Comparison of ENCODE assay signal across 12 cellular contexts in genomic region chr4:168654206-168655174, GRCh38.
A peak's percentile ranks its signal among the peaks of the same experiment; 100 is the strongest.
DNase-seq lines count a peak whose midpoint lies in the region; ATAC-seq and TF ChIP-seq lines count a peak whose summit lies in the region.
"Had no signal": no experiment of that assay in that cellular context is flagged by ENCODE, and none has a peak within 500 bp of the region (broad histone marks: within the 10 kb centered on the region; RNA-seq: fewer than 3 reads in every experiment).

No MANE protein-coding gene starts in this region.

- CTCF ChIA-PET in PC-9 (lab: Charles Lee): no interaction called here
- CTCF ChIA-PET in CD8-positive, alpha-beta memory T cell (lab: Charles Lee): no interaction called here

- H3K9me2 ChIP-seq in PC-9 (ENCODE audit: insufficient read depth) (no peaks in the 10 kb centered on the region), hepatocyte (replicated peaks; ENCODE audit: insufficient read depth) (no peaks in the 10 kb centered on the region)

- no peak overlapping the region for H3K27ac Mint-ChIP-seq in CD8-positive, alpha-beta memory T cell
- H3K27ac Mint-ChIP-seq in stimulated activated memory B cell treated with anti-CD40 and anti-IgM and Interleukin-4, amounts not matched to agents 10 μg/mL and 1 μg/mL and 100 μg/mL, for 72 hours: no peak overlapping the region
- H3K27ac Mint-ChIP-seq: CD4-positive, CD25-positive, alpha-beta regulatory T cell had no signal

- H3K4me1 ChIP-seq in PC-9 (replicated peaks; ENCODE audit: insufficient read depth): peaks cover 35% of the 10 kb centered on the region
- H3K4me1 ChIP-seq in hepatocyte (ENCODE audit: insufficient read depth): peaks cover 5% of the 10 kb centered on the region
- peaks cover 0 to 27% (median 21%) of the 10 kb centered on the region in 4 donors for H3K4me1 ChIP-seq in stomach
- H3K4me1 ChIP-seq in CD8-positive, alpha-beta memory T cell (ENCODE audit: insufficient read depth, low read length): no peaks in the 10 kb centered on the region

- H3F3A ChIP-seq in PC-9 (ENCODE audit: insufficient read depth, low read depth): peaks cover 12% of the 10 kb centered on the region; the same call in 1 of the 2 replicates

- TF ChIP-seq POLR2A in stomach (IDR thresholded peaks at IDR 0.05): no peak
- no peak for TF ChIP-seq POLR2A in erythroblast (IDR thresholded peaks at IDR 0.05; ENCODE audit: low read length)

- POLR2A ChIA-PET in PC-9 (lab: Charles Lee; ENCODE audit: unreplicated experiment): interaction anchor here (0.7 kb wide), 1 partner anchor 212 kb away, joined by 5 read pairs; no protein-coding TSS in a partner anchor
- POLR2A ChIA-PET in CD8-positive, alpha-beta memory T cell (lab: Charles Lee): no interaction called here

- peak; percentile 61 for DNase-seq in NCI-H1105 treated with DMSO at 0.1 percent for 48 hours (lab: John Stamatoyannopoulos, UW)
- DNase-seq in PC-9: peak; percentile 49 to 54
- DNase-seq in hepatocyte (ENCODE audit: low spot score): no peak
- DNase-seq in stomach: peak; percentile 57
- no peak for DNase-seq in CD8-positive, alpha-beta memory T cell
- no peak for DNase-seq in erythroblast (lab: John Stamatoyannopoulos, UW)
- DNase-seq: activated T-cell treated with anti-CD3 and anti-CD28 coated beads, Interleukin-2, amount 50 U/mL, for 4 hours; CD4-positive, CD25-positive, alpha-beta regulatory T cell; NCI-H187; stimulated activated CD4-positive, alpha-beta T cell treated with anti-CD3 and anti-CD28 coated beads, Interleukin-15, amount 100 ng/mL, for 24 hours had no signal

- H3K4me3 ChIP-seq in PC-9: peak overlapping the region; percentile 53; the same call in 1 of the 2 replicates
- H3K4me3 ChIP-seq in hepatocyte: no peak overlapping the region
- peak overlapping the region in 2 of 4 donors; percentile 12 to 28 for H3K4me3 ChIP-seq in stomach
- no peak overlapping the region for H3K4me3 ChIP-seq in CD8-positive, alpha-beta memory T cell (ENCODE audit: low read length)

- H3K9me3 ChIP-seq in PC-9 (ENCODE audit: insufficient read depth, low read depth) (no peaks in the 10 kb centered on the region), hepatocyte (ENCODE audit: low read depth) (no peaks in the 10 kb centered on the region), stomach (no peaks in the 10 kb centered on the region)
- H3K9me3 ChIP-seq in CD8-positive, alpha-beta memory T cell (ENCODE audit: low read length): no peaks in the 10 kb centered on the region

- no TSS peak for BruUV-seq in PC-9 (replicated peaks; lab: Mats Ljungman, UMichigan)

- H2AFZ ChIP-seq in PC-9: peak overlapping the region; percentile 55; the same call in 1 of the 2 replicates
- no peak overlapping the region for H2AFZ ChIP-seq in hepatocyte

- no peak for TF ChIP-seq CTCF in PC-9 (conservative IDR thresholded peaks at IDR 0.05)
- no peak for TF ChIP-seq CTCF in hepatocyte (IDR thresholded peaks at IDR 0.05; ENCODE audit: poor library complexity)
- TF ChIP-seq CTCF in stomach (IDR thresholded peaks at IDR 0.05): no peak

- H3K9me3 Mint-ChIP-seq in CD8-positive, alpha-beta memory T cell: peaks cover 0 to 2% (median 0%) of the 10 kb centered on the region in 5 donors
- no peaks in the 10 kb centered on the region for H3K9me3 Mint-ChIP-seq in stimulated activated memory B cell treated with anti-CD40 and anti-IgM and Interleukin-4, amounts not matched to agents 10 μg/mL and 1 μg/mL and 100 μg/mL, for 72 hours
- H3K9me3 Mint-ChIP-seq: activated T-cell treated with anti-CD3 and anti-CD28 coated beads, Interleukin-2, amount 50 U/mL, for 4 hours; CD4-positive, CD25-positive, alpha-beta regulatory T cell; neural crest cell had no signal

- H3K4me1 Mint-ChIP-seq in CD8-positive, alpha-beta memory T cell: peaks cover 1 to 9% (median 6%) of the 10 kb centered on the region in 3 donors
- H3K4me1 Mint-ChIP-seq in stimulated activated memory B cell treated with anti-CD40 and anti-IgM and Interleukin-4, amounts not matched to agents 10 μg/mL and 1 μg/mL and 100 μg/mL, for 72 hours: peaks cover 11% of the 10 kb centered on the region

- WGBS in hepatocyte (ENCODE audit: low lambda C conversion rate, missing lambda C conversion rate): 66% methylated on average over 3 of the region's 3 CpGs
- 34 to 59% (median 43%) methylated on average over 3 of the region's 3 CpGs for WGBS in stomach, 5 donors

- peaks cover 4 to 18% of the 10 kb centered on the region in 2 donors for H3K27me3 Mint-ChIP-seq in CD8-positive, alpha-beta memory T cell
- H3K27me3 Mint-ChIP-seq in stimulated activated memory B cell treated with anti-CD40 and anti-IgM and Interleukin-4, amounts not matched to agents 10 μg/mL and 1 μg/mL and 100 μg/mL, for 72 hours: peaks cover 6% of the 10 kb centered on the region

- H3K4me2 ChIP-seq in PC-9 (peak overlapping the region; percentile 75), hepatocyte (peak overlapping the region; percentile 13)

- H3K79me2 ChIP-seq in PC-9 (ENCODE audit: low read depth) (0 out of 2 replicates have a peak, but pooled peaks cover 11% of the 10 kb centered on the region), hepatocyte (peaks cover 45% of the 10 kb centered on the region)

- H4K20me1 ChIP-seq in PC-9 (ENCODE audit: insufficient read depth) (no peaks in the 10 kb centered on the region), hepatocyte (ENCODE audit: insufficient read depth, poor library complexity, severe bottlenecking) (no peaks in the 10 kb centered on the region)

- no peaks in the 10 kb centered on the region for H3K36me3 Mint-ChIP-seq in CD8-positive, alpha-beta memory T cell
- H3K36me3 Mint-ChIP-seq in stimulated activated memory B cell treated with anti-CD40 and anti-IgM and Interleukin-4, amounts not matched to agents 10 μg/mL and 1 μg/mL and 100 μg/mL, for 72 hours: no peaks in the 10 kb centered on the region
- H3K36me3 Mint-ChIP-seq: CD4-positive, CD25-positive, alpha-beta regulatory T cell had no signal

- no peak for ATAC-seq in stimulated activated memory B cell treated with anti-CD40 and anti-IgM and Interleukin-4, amounts not matched to agents 10 μg/mL and 1 μg/mL and 100 μg/mL, for 72 hours
- ATAC-seq: activated T-cell treated with anti-CD3 and anti-CD28 coated beads, Interleukin-2, amount 50 U/mL, for 4 hours had no signal

- no peak for TF ChIP-seq EP300 in stomach (IDR thresholded peaks at IDR 0.05)

- peak overlapping the region; percentile 73 for H3K27ac ChIP-seq in PC-9
- H3K27ac ChIP-seq in hepatocyte: no peak overlapping the region
- H3K27ac ChIP-seq in stomach: peak overlapping the region in 4 of 5 donors; percentile 6 to 82 (median 54)
- no peak overlapping the region for H3K27ac ChIP-seq in CD8-positive, alpha-beta memory T cell (ENCODE audit: low read depth, low read length)

- intact Hi-C loops in PC-9 (cut with micrococcal nuclease; ENCODE audit: unreplicated experiment): loop anchor here (5.0 kb wide), 1 partner anchor 67 kb away; no protein-coding TSS in a partner anchor
- intact Hi-C loops in stomach (cut with DNase I; ENCODE audit: low total_unique reads): no loop called here

- no peak overlapping the region for H3K4me3 Mint-ChIP-seq in CD8-positive, alpha-beta memory T cell
- H3K4me3 Mint-ChIP-seq in stimulated activated memory B cell treated with anti-CD40 and anti-IgM and Interleukin-4, amounts not matched to agents 10 μg/mL and 1 μg/mL and 100 μg/mL, for 72 hours: no peak overlapping the region
- H3K4me3 Mint-ChIP-seq: activated T-cell treated with anti-CD3 and anti-CD28 coated beads, Interleukin-2, amount 50 U/mL, for 4 hours; CD4-positive, CD25-positive, alpha-beta regulatory T cell; neural crest cell had no signal

- H3K27me3 ChIP-seq in PC-9 (ENCODE audit: insufficient read depth, low read depth) (no peaks in the 10 kb centered on the region), hepatocyte (no peaks in the 10 kb centered on the region), stomach (no peaks in the 10 kb centered on the region)
- H3K27me3 ChIP-seq in CD8-positive, alpha-beta memory T cell (ENCODE audit: insufficient read depth, low read length, poor library complexity, severe bottlenecking): no peaks in the 10 kb centered on the region

- H3K36me3 ChIP-seq in PC-9 (ENCODE audit: low read depth): no peaks in the 10 kb centered on the region
- H3K36me3 ChIP-seq in hepatocyte (replicated peaks; ENCODE audit: insufficient read depth, low read depth): no peaks in the 10 kb centered on the region
- no peaks in the 10 kb centered on the region for H3K36me3 ChIP-seq in stomach
- H3K36me3 ChIP-seq in CD8-positive, alpha-beta memory T cell (ENCODE audit: insufficient read depth, low read length): no peaks in the 10 kb centered on the region

Comparison
In these comparisons a context has a peak if more than half of its experiments do, and no peak if none do; other contexts are left out.
1. DNase-seq: peak in NCI-H1105 treated with DMSO at 0.1 percent for 48 hours (single experiment), PC-9 (2 of 2) and stomach (single experiment); none in hepatocyte (single experiment), CD8-positive, alpha-beta memory T cell (0 of 5) and erythroblast (0 of 2).
2. H3K27ac ChIP-seq: peak in PC-9 (single experiment) and stomach (4 of 5); none in hepatocyte (single experiment) and CD8-positive, alpha-beta memory T cell (single experiment).